ENCODE assay signal across 10 cellular contexts in genomic region chr21:45365608-45366241, GRCh38. TPM values are rescaled to one million over a fixed set of nuclear protein-coding genes. Genes with fewer than 3 reads are reported as not detected.
A peak's percentile ranks its signal among the peaks of the same experiment; 100 is the strongest.
DNase-seq lines count a peak whose midpoint lies in the region; ATAC-seq and TF ChIP-seq lines count a peak whose summit lies in the region.
"Had no signal": no experiment of that assay in that cellular context is flagged by ENCODE, and none has a peak within 500 bp of the region (broad histone marks: within the 10 kb centered on the region; RNA-seq: fewer than 3 reads in every experiment).

No MANE protein-coding gene starts in this region.

- TF ChIP-seq CTCF in transverse colon (IDR thresholded peaks at IDR 0.05) = no peak

- H3K36me3 ChIP-seq in transverse colon = no peaks in the 10 kb centered on the region

- no peak for ATAC-seq in HG03159 (IDR thresholded peaks at IDR 0.05; ENCODE audit: unreplicated experiment)

- peak overlapping the region; percentile 87 to 90 (median 88) for H3K27ac ChIP-seq in transverse colon

- DNase-seq in HS-27A (ENCODE audit: low read depth) (peak; percentile 85), astrocyte of the hippocampus (ENCODE audit: low read depth, low spot score) (peak; percentile 95), islet precursor cell (peak; percentile 90), transverse colon (no peak), NCI-H2227 treated with DMSO at 0.1 percent for 48 hours (lab: John Stamatoyannopoulos, UW) (no peak), HEK293T (ENCODE audit: extremely low spot score) (no peak)
- DNase-seq: foreskin melanocyte, NCI-H187 treated with DMSO at 0.1 percent for 48 hours had no signal

- no peak overlapping the region for H3K4me3 ChIP-seq in transverse colon

- no peak for TF ChIP-seq POLR2A in transverse colon (IDR thresholded peaks at IDR 0.05)

- in situ Hi-C loops in transverse colon (cut with MboI; ENCODE audit: low pct_ligation_motif_present in 1 of 4, low pct_unique_long_range_greater_than_20kb in 1 of 4, low sequenced_read_pairs in 3 of 4) = no loop called here

- WGBS in transverse colon (ENCODE audit: low coverage in 1 of 2), 2 donors = 80 to 87% methylated on average over 1 to 26 of the region's 26 CpGs

- no peak for TF ChIP-seq EP300 in transverse colon (IDR thresholded peaks at IDR 0.05; ENCODE audit: low read depth)

- H3K9me3 ChIP-seq in transverse colon = no peaks in the 10 kb centered on the region

- peaks cover 4 to 21% (median 7%) of the 10 kb centered on the region in 4 donors for H3K4me1 ChIP-seq in transverse colon
- H3K4me1 ChIP-seq: parathyroid adenoma had no signal

- CTCF ChIA-PET in HEK293T (lab: Yijun Ruan, JAX) = no interaction called here

- POLR2A ChIA-PET in HEK293T (lab: Yijun Ruan, JAX) = no interaction called here

- no peaks in the 10 kb centered on the region for H3K27me3 ChIP-seq in transverse colon

- intact Hi-C loops in transverse colon (cut with DNase I; ENCODE audit: low total_unique reads) = no loop called here

TF ChIP-seq in HEK293T, 16 proteins besides CTCF, POLR2A, EP300 and RAD21:
- TF ChIP-seq SUZ12 (IDR thresholded peaks at IDR 0.05) = no peak

RNA-seq across cellular contexts. Expression of gene COL18A1, which starts 39.2 kb away (rescaled TPM):
- 100 to 1,000 TPM in 1 of 4 donors, 10 to 100 TPM in 3; 19.3 to 121 (median 23.3) TPM for total RNA-seq in transverse colon

Comparison
In these comparisons a context has a peak if more than half of its experiments do, and no peak if none do; other contexts are left out.
1. DNase-seq: peak in HS-27A (single experiment), astrocyte of the hippocampus (single experiment) and islet precursor cell (single experiment); none in transverse colon (single experiment), NCI-H2227 treated with DMSO at 0.1 percent for 48 hours (single experiment) and HEK293T (single experiment).